8 cellular contexts compared by ENCODE assay signal in genomic region chr13:52128714-52129700, GRCh38. TPM values are rescaled to one million over a fixed set of nuclear protein-coding genes. Genes with fewer than 3 reads are reported as not detected.
DNase-seq lines count a peak whose midpoint lies in the region; ATAC-seq and TF ChIP-seq lines count a peak whose summit lies in the region.

NEK5 (minus strand) TSS chr13:52129073; CDS start chr13:52127482, 1,591 bp downstream.

- BruUV-seq in Caco-2 (replicated peaks; lab: Mats Ljungman, UMichigan): no TSS peak

- peak; percentile 63 for ATAC-seq in GM19455 (IDR thresholded peaks at IDR 0.05; ENCODE audit: unreplicated experiment)
- ATAC-seq in omental fat pad (ENCODE audit: low FRiP score): peak; percentile 80

- intact Hi-C loops in Caco-2 (cut with micrococcal nuclease; ENCODE audit: unreplicated experiment): no loop called here
- intact Hi-C loops in thyroid gland (cut with DNase I): loop anchor here (5.0 to 10.0 kb wide), 3 partner anchors 127 to 294 kb away; no protein-coding TSS in a partner anchor

- DNase-seq in Caco-2 (peak; percentile 72 to 92), HL-60 (ENCODE audit: low read depth in 1 of 2, low spot score in 1 of 2) (peak; percentile 13 to 61), SJCRH30 (peak; percentile 63 to 74), glutamatergic neuron (peak; percentile 89), omental fat pad (ENCODE audit: low spot score) (peak; percentile 27), thyroid gland (peak; percentile 67 to 74)
- DNase-seq in activated naive CD4-positive, alpha-beta T cell treated with anti-CD3 and anti-CD28 coated beads, Interleukin-2, amount 10 ng/mL, durations not matched to agents 7 days and 5 days: peak; percentile 72

- H3K4me3 ChIP-seq in Caco-2 (ENCODE audit: low read depth, low read length) (peak within 1 kb of the TSS; percentile 88), HL-60 (replicated peaks; ENCODE audit: insufficient read depth, low read length) (peak within 1 kb of the TSS; percentile 68), SJCRH30 (peak within 1 kb of the TSS; percentile 77), thyroid gland (replicated peaks in 1 of 3) (peak within 1 kb of the TSS; percentile 5 to 61 (median 60))

- H3K4me1 ChIP-seq in Caco-2: peaks cover 3% of the 10 kb centered on the region; the same call in 1 of the 2 replicates
- peaks cover 6% of the 10 kb centered on the region; the same call in 1 of the 2 replicates for H3K4me1 ChIP-seq in SJCRH30
- peaks cover 0 to 9% of the 10 kb centered on the region in 2 donors for H3K4me1 ChIP-seq in thyroid gland

- POLR2A ChIA-PET in Caco-2 (lab: Charles Lee): no interaction called here

- H3K27me3 ChIP-seq in Caco-2 (replicated peaks; ENCODE audit: control insufficient read depth, insufficient read depth, low read length): no peaks in the 10 kb centered on the region
- H3K27me3 ChIP-seq in HL-60 (ENCODE audit: insufficient read depth, poor library complexity, severe bottlenecking): no peaks in the 10 kb centered on the region
- H3K27me3 ChIP-seq in SJCRH30: no peaks in the 10 kb centered on the region
- H3K27me3 ChIP-seq in thyroid gland: no peaks in the 10 kb centered on the region

- H3K4me3 Mint-ChIP-seq in Caco-2 (ENCODE audit: unreplicated experiment) (peak within 1 kb of the TSS; percentile 74), glutamatergic neuron (ENCODE audit: unreplicated experiment) (peak within 1 kb of the TSS; percentile 89)
- H3K4me3 Mint-ChIP-seq in activated naive CD4-positive, alpha-beta T cell treated with anti-CD3 and anti-CD28 coated beads, Interleukin-2, amount 10 ng/mL, durations not matched to agents 7 days and 5 days: peak within 1 kb of the TSS; percentile 75

- H3K27me3 Mint-ChIP-seq in Caco-2 (ENCODE audit: insufficient read depth, unreplicated experiment): no peaks in the 10 kb centered on the region
- peaks cover 25% of the 10 kb centered on the region for H3K27me3 Mint-ChIP-seq in activated naive CD4-positive, alpha-beta T cell treated with anti-CD3 and anti-CD28 coated beads, Interleukin-2, amount 10 ng/mL, durations not matched to agents 7 days and 5 days
- peaks cover 2% of the 10 kb centered on the region for H3K27me3 Mint-ChIP-seq in glutamatergic neuron (ENCODE audit: unreplicated experiment)

- H3K36me3 ChIP-seq in Caco-2 (ENCODE audit: control insufficient read depth, insufficient read depth, low read length): peaks cover 3% of the 10 kb centered on the region
- no peaks in the 10 kb centered on the region for H3K36me3 ChIP-seq in SJCRH30
- peaks cover 0 to 3% of the 10 kb centered on the region in 2 donors for H3K36me3 ChIP-seq in thyroid gland

- H3K27ac Mint-ChIP-seq in Caco-2 (ENCODE audit: unreplicated experiment) (peak within 1 kb of the TSS; percentile 50), glutamatergic neuron (ENCODE audit: unreplicated experiment) (no peak within 1 kb of the TSS)
- no peak within 1 kb of the TSS for H3K27ac Mint-ChIP-seq in activated naive CD4-positive, alpha-beta T cell treated with anti-CD3 and anti-CD28 coated beads, Interleukin-2, amount 10 ng/mL, durations not matched to agents 7 days and 5 days

- H3K36me3 Mint-ChIP-seq in Caco-2 (ENCODE audit: insufficient read depth, unreplicated experiment) (peaks cover 21% of the 10 kb centered on the region), glutamatergic neuron (ENCODE audit: unreplicated experiment) (peaks cover 12% of the 10 kb centered on the region)
- peaks cover 2% of the 10 kb centered on the region for H3K36me3 Mint-ChIP-seq in activated naive CD4-positive, alpha-beta T cell treated with anti-CD3 and anti-CD28 coated beads, Interleukin-2, amount 10 ng/mL, durations not matched to agents 7 days and 5 days

- peak within 1 kb of the TSS; percentile 26; the same call in 1 of the 2 replicates for H3K27ac ChIP-seq in HL-60 (replicated peaks)
- no peak within 1 kb of the TSS for H3K27ac ChIP-seq in SJCRH30
- H3K27ac ChIP-seq in thyroid gland: peak within 1 kb of the TSS in 1 of 3 donors; percentile 24

- TF ChIP-seq CTCF in Caco-2 (IDR thresholded peaks at IDR 0.05; ENCODE audit: insufficient read depth in 1 of 2, low read depth in 1 of 2, low read length in 1 of 2, severe bottlenecking in 1 of 2, unreplicated experiment in 1 of 2) (peak; percentile 87 to 91), HL-60 (IDR thresholded peaks at IDR 0.05; ENCODE audit: insufficient read depth, low read length) (peak; percentile 13), glutamatergic neuron (IDR thresholded peaks at IDR 0.05; ENCODE audit: partially characterized antibody, unreplicated experiment) (peak; percentile 67), omental fat pad (IDR thresholded peaks at IDR 0.05) (peak in 1 of 3 donors; percentile 66), thyroid gland (IDR thresholded peaks at IDR 0.05) (peak in 5 of 6 experiments; percentile 48 to 86 (median 74))

- H3K9me3 Mint-ChIP-seq in Caco-2 (ENCODE audit: unreplicated experiment) (no peaks in the 10 kb centered on the region), glutamatergic neuron (ENCODE audit: unreplicated experiment) (no peaks in the 10 kb centered on the region)
- no peaks in the 10 kb centered on the region for H3K9me3 Mint-ChIP-seq in activated naive CD4-positive, alpha-beta T cell treated with anti-CD3 and anti-CD28 coated beads, Interleukin-2, amount 10 ng/mL, durations not matched to agents 7 days and 5 days

- WGBS in thyroid gland, 2 donors: 18 to 22% methylated on average over 37 to 41 of the region's 71 CpGs

- H3K4me1 Mint-ChIP-seq in Caco-2 (ENCODE audit: low read depth, unreplicated experiment) (peaks cover 9% of the 10 kb centered on the region), glutamatergic neuron (ENCODE audit: low read depth, unreplicated experiment) (peaks cover 5% of the 10 kb centered on the region)
- peaks cover 23% of the 10 kb centered on the region for H3K4me1 Mint-ChIP-seq in activated naive CD4-positive, alpha-beta T cell treated with anti-CD3 and anti-CD28 coated beads, Interleukin-2, amount 10 ng/mL, durations not matched to agents 7 days and 5 days

- H3K9me3 ChIP-seq in Caco-2 (no peaks in the 10 kb centered on the region), SJCRH30 (replicated peaks) (no peaks in the 10 kb centered on the region), thyroid gland (no peaks in the 10 kb centered on the region)

- CTCF ChIA-PET in Caco-2 (lab: Charles Lee): interaction anchor here (0.7 to 3.3 kb wide), 15 partner anchors 30 to 313 kb away, joined by 3 to 36 read pairs (median 6); partner anchors contain the start of gene NEK3
- CTCF ChIA-PET in activated naive CD4-positive, alpha-beta T cell treated with anti-CD3 and anti-CD28 coated beads, Interleukin-2, amount 10 ng/mL, durations not matched to agents 7 days and 5 days (lab: Charles Lee): interaction anchor here (0.7 to 3.9 kb wide), 12 partner anchors 56 to 320 kb away, joined by 3 to 37 read pairs (median 4); no protein-coding TSS in a partner anchor

- no peak for TF ChIP-seq POLR2A in thyroid gland (IDR thresholded peaks at IDR 0.05)

RNA-seq across cellular contexts. Expression of gene NEK5, which starts in this region (rescaled TPM):
- total RNA-seq in Caco-2 (2022): 0.35 and 0.39 TPM in 2 replicates
- total RNA-seq in SJCRH30 (2014; rRNA removed; shearing (Covaris generic)): not detected in 2 replicates
- not detected for total RNA-seq in glutamatergic neuron (ENCODE audit: unreplicated experiment)
- total RNA-seq in omental fat pad: 1 to 10 TPM in 1 of 4 donors, under 1 TPM in 3; 0.32 to 2.5 (median 0.52) TPM
- under 1 TPM; 0.13 to 0.73 (median 0.48) TPM for total RNA-seq in thyroid gland

Comparison
In these comparisons a context has a peak if more than half of its experiments do, and no peak if none do; other contexts are left out.
1. Peak in DNase-seq and H3K4me3 ChIP-seq in Caco-2; RNA of the gene not detected or under 1 TPM.
2. Peak in DNase-seq and H3K4me3 ChIP-seq in SJCRH30; RNA of the gene not detected or under 1 TPM.
3. Peak in DNase-seq in glutamatergic neuron; RNA of the gene not detected or under 1 TPM.
4. Peak in DNase-seq and H3K4me3 ChIP-seq in thyroid gland; RNA of the gene not detected or under 1 TPM.
5. DNase-seq: peak in every context shown above with its lines; median percentile 89 in glutamatergic neuron; 82 in Caco-2; 72 in activated naive CD4-positive, alpha-beta T cell treated with anti-CD3 and anti-CD28 coated beads, Interleukin-2, amount 10 ng/mL, durations not matched to agents 7 days and 5 days; 70 in thyroid gland; 68 in SJCRH30; 37 in HL-60; 27 in omental fat pad.